ENCODE assay signal across 12 cellular contexts in genomic region chr11:47611240-47611863, GRCh38. TPM values are rescaled to one million over a fixed set of nuclear protein-coding genes. Genes with fewer than 3 reads are reported as not detected.
DNase-seq lines count a peak whose midpoint lies in the region; ATAC-seq and TF ChIP-seq lines count a peak whose summit lies in the region.
"Had no signal": no experiment of that assay in that cellular context is flagged by ENCODE, and none has a peak within 500 bp of the region (broad histone marks: within the 10 kb centered on the region; RNA-seq: fewer than 3 reads in every experiment).

No MANE protein-coding gene starts in this region.

- no peak for TF ChIP-seq EP300 in SK-N-SH (IDR thresholded peaks at IDR 0.05; ENCODE audit: borderline replicate concordance in 1 of 2, low read depth in 1 of 2, low read length in 1 of 2)

- H3K4me1 ChIP-seq in BLaER1 treated with 17β-estradiol and CSF1 and Interleukin-3, amounts not matched to agents 10 nM and 100 nM = peaks cover 36 to 51% (median 41%) of the 10 kb centered on the region in 10 experiments
- peaks cover 10 to 18% of the 10 kb centered on the region in 2 experiments; a peak in 1 of 4 replicates for H3K4me1 ChIP-seq in SK-N-SH (ENCODE audit: control insufficient read depth in 1 of 2, insufficient read depth in 2 of 2, low read depth in 1 of 2, low read length in 1 of 2)
- H3K4me1 ChIP-seq: neural progenitor cell had no signal

- peaks cover 5% of the 10 kb centered on the region for H3F3A ChIP-seq in SK-N-SH (replicated peaks; ENCODE audit: insufficient read depth)

- no peaks in the 10 kb centered on the region; a peak in 1 of 22 replicates for H4K20me1 ChIP-seq in BLaER1 treated with 17β-estradiol and CSF1 and Interleukin-3, amounts not matched to agents 10 nM and 100 nM
- H4K20me1 ChIP-seq in SK-N-SH (ENCODE audit: insufficient read depth) = no peaks in the 10 kb centered on the region

- H2AFZ ChIP-seq in SK-N-SH (ENCODE audit: low read depth) = no peak overlapping the region
- H2AFZ ChIP-seq: neural progenitor cell had no signal

- peak overlapping the region; percentile 64 to 95 (median 76) for H3K4me2 ChIP-seq in BLaER1 treated with 17β-estradiol and CSF1 and Interleukin-3, amounts not matched to agents 10 nM and 100 nM
- H3K4me2 ChIP-seq in SK-N-SH = no peak overlapping the region
- H3K4me2 ChIP-seq: neural progenitor cell had no signal

- CTCF ChIA-PET in SK-N-SH (lab: Yijun Ruan, JAX) = interaction anchor here (1.1 kb wide), 1 partner anchor 157 kb away, joined by 3 read pairs; no protein-coding TSS in a partner anchor

- peak in 4 of 61 donors; percentile 29 to 44 (median 34) for DNase-seq in caudate nucleus (lab: John Stamatoyannopoulos, UW)
- no peak for DNase-seq in SK-N-SH
- no peak for DNase-seq in kidney glomerular epithelial cell (lab: John Stamatoyannopoulos, UW)
- DNase-seq in NCI-H1436 (lab: John Stamatoyannopoulos, UW) = no peak
- DNase-seq: activated T-cell treated with anti-CD3 and anti-CD28 coated beads, Interleukin-2, amount 50 U/mL, for 4 hours; NCI-H510A had no signal

- ATAC-seq in GM19467 (IDR thresholded peaks at IDR 0.05; ENCODE audit: unreplicated experiment) = peak; percentile 69
- peak; percentile 81 for ATAC-seq in HG03342 (IDR thresholded peaks at IDR 0.05; ENCODE audit: unreplicated experiment)
- ATAC-seq in SK-N-SH treated with all-trans-retinoic acid at 6 μM for 48 hours = no peak
- ATAC-seq: activated T-cell treated with anti-CD3 and anti-CD28 coated beads, Interleukin-2, amount 50 U/mL, for 4 hours had no signal

- no peaks in the 10 kb centered on the region for H3K79me2 ChIP-seq in SK-N-SH (ENCODE audit: insufficient read depth)

- WGBS in SK-N-SH (ENCODE audit: low lambda C conversion rate) = 98% methylated on average over 6 of the region's 6 CpGs

- H3K9me2 ChIP-seq in SK-N-SH = no peaks in the 10 kb centered on the region

- H3K9ac ChIP-seq in BLaER1 treated with 17β-estradiol and CSF1 and Interleukin-3, amounts not matched to agents 10 nM and 100 nM = peak overlapping the region in 8 of 11 experiments; percentile 8 to 50 (median 24); a peak in 12 of 22 replicates
- no peak overlapping the region for H3K9ac ChIP-seq in SK-N-SH
- H3K9ac ChIP-seq: neural progenitor cell had no signal

- H3K9me3 ChIP-seq in BLaER1 treated with 17β-estradiol and CSF1 and Interleukin-3, amounts not matched to agents 10 nM and 100 nM (replicated peaks in 1 of 11) = no peaks in the 10 kb centered on the region
- no peaks in the 10 kb centered on the region for H3K9me3 ChIP-seq in SK-N-SH

- H3K27ac ChIP-seq in BLaER1 treated with 17β-estradiol and CSF1 and Interleukin-3, amounts not matched to agents 10 nM and 100 nM = peak overlapping the region; percentile 11 to 73 (median 63); a peak in 18 of 22 replicates
- H3K27ac ChIP-seq in caudate nucleus (ENCODE audit: low read depth, low read length) (peak overlapping the region; percentile 14), SK-N-SH (ENCODE audit: low read depth in 2 of 2, low read length in 1 of 2) (no peak overlapping the region)
- H3K27ac ChIP-seq: neural progenitor cell had no signal

- no peak for TF ChIP-seq RAD21 in SK-N-SH (IDR thresholded peaks at IDR 0.05; ENCODE audit: low read length)

- no peaks in the 10 kb centered on the region for H3K27me3 ChIP-seq in BLaER1 treated with 17β-estradiol and CSF1 and Interleukin-3, amounts not matched to agents 10 nM and 100 nM
- no peaks in the 10 kb centered on the region for H3K27me3 ChIP-seq in SK-N-SH (ENCODE audit: insufficient read depth)
- H3K27me3 ChIP-seq: neural progenitor cell had no signal

- no peak for TF ChIP-seq CTCF in SK-N-SH (IDR thresholded peaks at IDR 0.05)

- POLR2A ChIA-PET in SK-N-SH (lab: Yijun Ruan, JAX) = no interaction called here

- H3K36me3 ChIP-seq in BLaER1 treated with 17β-estradiol and CSF1 and Interleukin-3, amounts not matched to agents 10 nM and 100 nM = peaks cover 5 to 31% (median 16%) of the 10 kb centered on the region in 11 experiments; a peak in 19 of 22 replicates
- peaks cover 0 to under 1% of the 10 kb centered on the region in 2 experiments for H3K36me3 ChIP-seq in SK-N-SH (replicated peaks in 1 of 2; ENCODE audit: control insufficient read depth in 1 of 2, insufficient read depth in 2 of 2, low read length in 1 of 2)
- H3K36me3 ChIP-seq: neural progenitor cell had no signal

- H3K4me3 ChIP-seq in BLaER1 treated with 17β-estradiol and CSF1 and Interleukin-3, amounts not matched to agents 10 nM and 100 nM = 0 out of 20 replicates have a peak overlapping the region, but pooled peaks of 1 of the 10 experiments have one; percentile 20
- no peak overlapping the region for H3K4me3 ChIP-seq in SK-N-SH (ENCODE audit: low read depth in 2 of 2, low read length in 1 of 2)
- H3K4me3 ChIP-seq: neural progenitor cell had no signal

TF ChIP-seq in SK-N-SH, 30 proteins besides CTCF, POLR2A, EP300 and RAD21:
- TF ChIP-seq GATA2 (CRISPR knock-in tag; IDR thresholded peaks at IDR 0.05) (no peak), FOXM1 (IDR thresholded peaks at IDR 0.05; ENCODE audit: low read depth) (no peak)

TF ChIP-seq in SK-N-SH treated with all-trans-retinoic acid at 6 μM for 48 hours, 23 proteins besides CTCF, POLR2A, EP300 and RAD21 (continues in another document):
- TF ChIP-seq CSRNP3 (CRISPR knock-in tag; IDR thresholded peaks at IDR 0.05) (no peak), ZNF565 (CRISPR knock-in tag; conservative IDR thresholded peaks at IDR 0.05; ENCODE audit: low read depth) (no peak), ZNF70 (CRISPR knock-in tag; IDR thresholded peaks at IDR 0.05) (no peak), PPARA (CRISPR knock-in tag; IDR thresholded peaks at IDR 0.05; ENCODE audit: borderline replicate concordance) (no peak), ZNF8 (CRISPR knock-in tag; IDR thresholded peaks at IDR 0.05) (no peak), BACH2 (CRISPR knock-in tag; IDR thresholded peaks at IDR 0.05; ENCODE audit: borderline replicate concordance) (no peak), OSR1 (CRISPR knock-in tag; IDR thresholded peaks at IDR 0.05) (no peak), ARNTL (CRISPR knock-in tag; IDR thresholded peaks at IDR 0.05; ENCODE audit: borderline replicate concordance, low read depth) (no peak), RARB (CRISPR knock-in tag; IDR thresholded peaks at IDR 0.05) (no peak), CSDC2 (CRISPR knock-in tag; IDR thresholded peaks at IDR 0.05) (no peak), TSHZ2 (CRISPR knock-in tag; IDR thresholded peaks at IDR 0.05) (no peak), GLIS3 (CRISPR knock-in tag; IDR thresholded peaks at IDR 0.05) (no peak), ESRRG (CRISPR knock-in tag; IDR thresholded peaks at IDR 0.05) (no peak), ZFP30 (CRISPR knock-in tag; IDR thresholded peaks at IDR 0.05) (no peak)

RNA-seq across cellular contexts. Expression of gene C1QTNF4, which starts 17.1 kb away (rescaled TPM):
- polyA plus RNA-seq in SK-N-SH (2012; rRNA removed) = 0.06 and 0.08 TPM in 2 replicates
- polyA plus RNA-seq in SK-N-SH (2012; cell fraction: cytosol; rRNA removed) = 0.05 and 0.13 TPM in 2 replicates
- polyA plus RNA-seq in SK-N-SH (2012; cell fraction: nucleus; rRNA removed) = 0.26 and 0.53 TPM in 2 replicates

RNA-seq across cellular contexts. Expression of gene FAM180B, which starts 24.9 kb away (rescaled TPM):
- not detected in 2 replicates for polyA plus RNA-seq in SK-N-SH (2012; rRNA removed)
- polyA plus RNA-seq in SK-N-SH (2012; cell fraction: cytosol; rRNA removed) = not detected in 2 replicates
- 0.22 and 0.30 TPM in 2 replicates for polyA plus RNA-seq in SK-N-SH (2012; cell fraction: nucleus; rRNA removed)
- polyA plus RNA-seq: BJ had no signal

RNA-seq across cellular contexts. Expression of gene MTCH2, which starts 31.0 kb away (rescaled TPM):
- 115 and 132 TPM in 2 replicates for polyA plus RNA-seq in SK-N-SH (2012; rRNA removed)
- 142 and 162 TPM in 2 replicates for polyA plus RNA-seq in SK-N-SH (2012; cell fraction: cytosol; rRNA removed)
- polyA plus RNA-seq in SK-N-SH (2012; cell fraction: nucleus; rRNA removed) = 49.0 and 59.3 TPM in 2 replicates

RNA-seq across cellular contexts. Expression of gene NDUFS3, which starts 32.5 kb away (rescaled TPM):
- 150 and 163 TPM in 2 replicates for polyA plus RNA-seq in SK-N-SH (2012; rRNA removed)
- 143 and 146 TPM in 2 replicates for polyA plus RNA-seq in SK-N-SH (2012; cell fraction: cytosol; rRNA removed)
- polyA plus RNA-seq in SK-N-SH (2012; cell fraction: nucleus; rRNA removed) = 184 and 200 TPM in 2 replicates

RNA-seq across cellular contexts. Expression of gene KBTBD4, which starts 32.6 kb away (rescaled TPM):
- 16.8 and 24.6 TPM in 2 replicates for polyA plus RNA-seq in SK-N-SH (2012; rRNA removed)
- polyA plus RNA-seq in SK-N-SH (2012; cell fraction: cytosol; rRNA removed) = 12.0 and 18.8 TPM in 2 replicates
- polyA plus RNA-seq in SK-N-SH (2012; cell fraction: nucleus; rRNA removed) = 12.1 and 17.0 TPM in 2 replicates

Comparison
In these comparisons a context has a peak if more than half of its experiments do, and no peak if none do; other contexts are left out.
1. H3K27ac ChIP-seq: peak in BLaER1 treated with 17β-estradiol and CSF1 and Interleukin-3, amounts not matched to agents 10 nM and 100 nM (11 of 11) and caudate nucleus (single experiment); none in SK-N-SH (0 of 2).